In genomic region chr19:33379151-33379829, GRCh38 we compare ENCODE assay signal across 14 cellular contexts.
"Had no signal": no experiment of that assay in that cellular context is flagged by ENCODE, and none has a peak within 500 bp of the region (broad histone marks: within the 10 kb centered on the region; RNA-seq: fewer than 3 reads in every experiment).

No MANE protein-coding gene starts in this region.

- H3K27me3 Mint-ChIP-seq: activated naive CD8-positive, alpha-beta T cell had no signal

- H3K36me3 ChIP-seq: pancreas had no signal

- H3K4me3 Mint-ChIP-seq: activated naive CD8-positive, alpha-beta T cell; neural crest cell had no signal

- H3K27ac ChIP-seq: heart left ventricle, thyroid gland, vagina had no signal

- H3K27me3 ChIP-seq: heart left ventricle, pancreas, thyroid gland, vagina had no signal

- H3K27ac Mint-ChIP-seq: activated naive CD8-positive, alpha-beta T cell had no signal

- H3K9me3 ChIP-seq: heart left ventricle, left ventricle myocardium inferior, pancreas, thyroid gland, vagina had no signal

- DNase-seq: activated CD4-positive, alpha-beta T cell treated with anti-CD3 and anti-CD28 coated beads, Interleukin-2, amount 50 U/mL, for 4 hours; activated effector memory CD4-positive, alpha-beta T cell treated with Interleukin-2 at 50 U/mL for 16 hours; anterior cingulate cortex; foreskin melanocyte; heart left ventricle; islet precursor cell; left ventricle myocardium inferior; stimulated activated CD4-positive, alpha-beta T cell treated with anti-CD3 and anti-CD28 coated beads, Interleukin-15, amount 100 ng/mL, for 24 hours; thyroid gland had no signal

- H3K9me3 Mint-ChIP-seq: neural crest cell had no signal

- ATAC-seq: activated CD4-positive, CD25-positive, alpha-beta regulatory T cell treated with anti-CD3 and anti-CD28 coated beads, Interleukin-2, amount 50 U/mL, for 24 hours; heart left ventricle had no signal

- H3K4me3 ChIP-seq: heart left ventricle, left ventricle myocardium inferior, pancreas, thyroid gland, vagina had no signal
